8 cellular contexts compared by ENCODE assay signal in the genomic region with DNA sequence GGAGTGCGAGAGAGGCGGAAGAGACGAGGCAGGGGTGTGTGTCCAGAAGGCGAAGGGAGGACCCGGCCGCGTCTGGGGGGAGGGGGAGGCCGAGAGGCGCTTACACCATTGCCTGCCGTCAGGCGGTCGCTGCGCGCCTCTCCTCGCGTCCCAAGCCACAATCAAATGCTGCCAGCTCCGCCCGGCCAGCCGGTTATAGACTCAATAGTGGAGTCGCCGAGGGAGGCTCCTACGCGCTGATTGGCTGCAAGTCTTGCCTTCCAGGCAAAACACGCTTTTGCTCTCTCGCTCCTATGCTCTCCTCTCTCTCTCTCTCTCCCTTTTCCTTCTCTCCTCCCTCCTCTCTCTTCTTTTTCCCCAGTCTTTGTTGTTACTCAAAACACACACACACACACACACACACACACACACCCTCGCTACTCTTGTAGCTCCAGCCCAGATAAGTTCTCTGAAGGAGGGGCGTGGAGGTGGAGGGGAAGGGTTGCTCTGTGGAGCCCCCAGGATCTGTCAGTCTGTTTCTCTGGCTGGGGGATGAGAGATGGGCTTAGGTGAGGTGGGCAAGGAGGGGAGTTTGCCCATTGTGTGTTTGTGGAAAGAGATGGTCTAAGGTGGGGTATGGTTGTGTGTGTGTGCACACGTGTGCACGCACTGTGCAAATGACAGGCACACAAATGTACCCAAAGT. TPM values are rescaled to one million over a fixed set of nuclear protein-coding genes. Genes with fewer than 3 reads are reported as not detected.
DNase-seq lines count a peak whose midpoint lies in the region; ATAC-seq and TF ChIP-seq lines count a peak whose summit lies in the region.

Gene DLX3, minus strand, starts transcription at position 170 of the 684 bp plus-strand sequence. CDS start 226 bp downstream, outside the sequence.

- H3K27me3 Mint-ChIP-seq in natural killer cell (ENCODE audit: low read depth in 2 of 2), result peaks cover 60 to 62% of the 10 kb centered on the region in 2 donors

- peak within 1 kb of the TSS in 1 of 2 donors; percentile 4 for H3K27ac Mint-ChIP-seq in natural killer cell

- peaks cover 36 to 60% (median 38%) of the 10 kb centered on the region in 3 donors for H3K4me1 ChIP-seq in esophagus squamous epithelium

- peaks cover 17 to 35% of the 10 kb centered on the region in 2 donors for H3K4me1 Mint-ChIP-seq in natural killer cell

- intact Hi-C loops in esophagus squamous epithelium (cut with DNase I) (loop anchor here (5.0 to 10.0 kb wide), 3 partner anchors 43 to 420 kb away; partner anchors contain the start of gene NXPH3), natural killer cell (cut with micrococcal nuclease) (loop anchor here (5.0 kb wide), 1 partner anchor 298 kb away; no protein-coding TSS in a partner anchor)

- peak within 1 kb of the TSS; percentile 95 for H3K4me3 Mint-ChIP-seq in natural killer cell

- H3K9me3 Mint-ChIP-seq in natural killer cell, result no peaks in the 10 kb centered on the region

- H3K27ac ChIP-seq in WERI-Rb-1 (peak within 1 kb of the TSS; percentile 11; the same call in 1 of the 2 replicates), esophagus squamous epithelium (peak within 1 kb of the TSS in 1 of 4 donors; percentile 26)

- TF ChIP-seq POLR2A in NB4 (IDR thresholded peaks at IDR 0.05; ENCODE audit: extremely low read depth, insufficient read length) (no peak), esophagus squamous epithelium (IDR thresholded peaks at IDR 0.05) (peak in 3 of 4 donors; percentile 45 to 64 (median 61))

- H3K36me3 ChIP-seq in WERI-Rb-1 (peaks cover 9% of the 10 kb centered on the region), esophagus squamous epithelium (no peaks in the 10 kb centered on the region)

- ATAC-seq in natural killer cell (no peak), HG03135 (IDR thresholded peaks at IDR 0.05; ENCODE audit: unreplicated experiment) (no peak), HG03196 (IDR thresholded peaks at IDR 0.05; ENCODE audit: unreplicated experiment) (no peak), GM21367 (IDR thresholded peaks at IDR 0.05; ENCODE audit: unreplicated experiment) (no peak)

- 4 to 6% methylated on average over 16 to 27 of the region's 29 CpGs for WGBS in esophagus squamous epithelium, 2 donors

- TF ChIP-seq CTCF in NB4 (IDR thresholded peaks at IDR 0.05; ENCODE audit: low read depth, low read length) (no peak), WERI-Rb-1 (IDR thresholded peaks at IDR 0.05; ENCODE audit: low read depth, low read length) (peak; percentile 24; the same call in 1 of the 2 replicates), esophagus squamous epithelium (IDR thresholded peaks at IDR 0.05) (no peak), natural killer cell (IDR thresholded peaks at IDR 0.05) (no peak)

- H3K4me3 ChIP-seq in NB4 (ENCODE audit: low read depth, low read length) (no peak within 1 kb of the TSS), WERI-Rb-1 (ENCODE audit: low read depth, low read length) (peak within 1 kb of the TSS; percentile 55), esophagus squamous epithelium (peak within 1 kb of the TSS; percentile 33 to 79 (median 52))

- H3K9me3 ChIP-seq in WERI-Rb-1 (ENCODE audit: severe bottlenecking), result no peaks in the 10 kb centered on the region
- H3K9me3 ChIP-seq in esophagus squamous epithelium, result no peaks in the 10 kb centered on the region

- peak; percentile 70 for DNase-seq in Daoy (ENCODE audit: low read depth)
- DNase-seq in NB4 (ENCODE audit: low read depth), result peak; percentile 85
- DNase-seq in WERI-Rb-1, result peak; percentile 96
- DNase-seq in esophagus squamous epithelium (lab: John Stamatoyannopoulos, UW), result no peak
- no peak for DNase-seq in natural killer cell

- H3K27me3 ChIP-seq in WERI-Rb-1 (ENCODE audit: insufficient read depth, low read depth, severe bottlenecking), result peaks cover 6% of the 10 kb centered on the region
- H3K27me3 ChIP-seq in esophagus squamous epithelium, result peaks cover 0 to 99% (median 7%) of the 10 kb centered on the region in 4 donors

- no peaks in the 10 kb centered on the region for H3K36me3 Mint-ChIP-seq in natural killer cell

RNA-seq across cellular contexts. Expression of gene DLX3, which starts in this region (rescaled TPM):
- not detected in 2 replicates for total RNA-seq in Daoy (2014; rRNA removed; shearing (Covaris generic))
- total RNA-seq in esophagus squamous epithelium (1 to 10 TPM in 3 of 4 donors, under 1 TPM in 1; 0.76 to 2.0 (median 1.4) TPM), natural killer cell (not detected)

Comparison
In these comparisons a context has a peak if more than half of its experiments do, and no peak if none do; other contexts are left out.
1. Peak in DNase-seq in Daoy; RNA of the gene not detected or under 1 TPM.
2. DNase-seq: peak in NB4 (single experiment) and WERI-Rb-1 (single experiment); none in esophagus squamous epithelium (single experiment) and natural killer cell (single experiment).